Comparison of ENCODE assay signal across 17 cellular contexts in genomic region chr16:868386-868755, GRCh38.
A peak's percentile ranks its signal among the peaks of the same experiment; 100 is the strongest.
DNase-seq lines count a peak whose midpoint lies in the region; ATAC-seq, FAIRE-seq and TF ChIP-seq lines count a peak whose summit lies in the region.
"Had no signal": no experiment of that assay in that cellular context is flagged by ENCODE, and none has a peak within 500 bp of the region (broad histone marks: within the 10 kb centered on the region; RNA-seq: fewer than 3 reads in every experiment).

No MANE protein-coding gene starts in this region.

- H3K79me1 ChIP-seq in neuronal stem cell (ENCODE audit: low read depth, low read length) = peaks cover 5% of the 10 kb centered on the region

- TF ChIP-seq CTCF in right atrium auricular region (IDR thresholded peaks at IDR 0.05) (no peak), chondrocyte (IDR thresholded peaks at IDR 0.05) (no peak)

- no peak overlapping the region for H3K4me2 ChIP-seq in neuronal stem cell (ENCODE audit: insufficient read depth, low read length, poor library complexity, severe bottlenecking)

- H3K18ac ChIP-seq in neuronal stem cell (ENCODE audit: low read length) = peak overlapping the region; percentile 34

- H2AK5ac ChIP-seq in neuronal stem cell (ENCODE audit: low read depth, low read length) = no peak overlapping the region

- H2BK120ac ChIP-seq in neuronal stem cell (ENCODE audit: low read depth, low read length) = no peak overlapping the region

- H3K27ac ChIP-seq in right atrium auricular region (no peak overlapping the region), neuronal stem cell (replicated peaks; ENCODE audit: low read length) (no peak overlapping the region)
- H3K27ac ChIP-seq in CD4-positive, alpha-beta memory T cell (ENCODE audit: low read depth, low read length) = no peak overlapping the region
- H3K27ac ChIP-seq: C4-2B had no signal

- H3K4me1 ChIP-seq in right atrium auricular region (no peaks in the 10 kb centered on the region), neuronal stem cell (ENCODE audit: control insufficient read depth in 2 of 2, insufficient read depth in 1 of 2, low read depth in 1 of 2, low read length in 2 of 2) (no peaks in the 10 kb centered on the region)
- H3K4me1 ChIP-seq in CD4-positive, alpha-beta memory T cell (ENCODE audit: insufficient read depth, low read length) = no peaks in the 10 kb centered on the region
- H3K4me1 ChIP-seq: Caco-2, HAP-1 had no signal

- H3K27ac Mint-ChIP-seq in chondrocyte (ENCODE audit: unreplicated experiment) = no peak overlapping the region
- H3K27ac Mint-ChIP-seq in CD4-positive, alpha-beta memory T cell = no peak overlapping the region
- H3K27ac Mint-ChIP-seq: B cell; CD8-positive, alpha-beta T cell had no signal

- H3K27me3 ChIP-seq in right atrium auricular region (no peaks in the 10 kb centered on the region), neuronal stem cell (ENCODE audit: control insufficient read depth in 3 of 3, insufficient read depth in 3 of 3, low read depth in 1 of 3, low read length in 3 of 3) (no peaks in the 10 kb centered on the region)
- H3K27me3 ChIP-seq in CD4-positive, alpha-beta memory T cell (ENCODE audit: insufficient read depth, low read length) = no peaks in the 10 kb centered on the region

- no peak overlapping the region for H2BK15ac ChIP-seq in neuronal stem cell (ENCODE audit: low read length)

- H3K27me3 Mint-ChIP-seq in chondrocyte (ENCODE audit: low read depth) = no peaks in the 10 kb centered on the region
- H3K27me3 Mint-ChIP-seq in CD4-positive, alpha-beta memory T cell = no peaks in the 10 kb centered on the region
- H3K27me3 Mint-ChIP-seq: B cell had no signal

- no peaks in the 10 kb centered on the region for H3K4me1 Mint-ChIP-seq in chondrocyte (ENCODE audit: low read depth)
- no peaks in the 10 kb centered on the region for H3K4me1 Mint-ChIP-seq in CD4-positive, alpha-beta memory T cell

- no peak for ATAC-seq in left ventricle myocardium superior
- ATAC-seq: CD8-positive, alpha-beta T cell had no signal

- no peak for FAIRE-seq in urothelium cell line (lab: Jason Lieb, UNC)
- FAIRE-seq: A204.1, GM12892 had no signal

- H4K8ac ChIP-seq in neuronal stem cell (ENCODE audit: low read depth, low read length) = peak overlapping the region; percentile 32

- peak; percentile 10 for DNase-seq in left ventricle myocardium superior
- no peak for DNase-seq in right atrium auricular region (ENCODE audit: low spot score)
- peak; percentile 77 for DNase-seq in chondrocyte (ENCODE audit: low spot score)
- no peak for DNase-seq in neuronal stem cell (ENCODE audit: low spot score)
- DNase-seq in urothelium cell line (ENCODE audit: low spot score) = no peak
- no peak for DNase-seq in CD4-positive, alpha-beta memory T cell
- DNase-seq in NCI-H187 (lab: John Stamatoyannopoulos, UW) = no peak
- DNase-seq: Caco-2; CD8-positive, alpha-beta T cell; DND-41; GDM1; GOT3 had no signal

- H3K36me3 ChIP-seq in right atrium auricular region (no peaks in the 10 kb centered on the region), neuronal stem cell (replicated peaks in 1 of 2; ENCODE audit: control insufficient read depth in 2 of 2, insufficient read depth in 2 of 2, low read length in 2 of 2) (no peaks in the 10 kb centered on the region)
- H3K36me3 ChIP-seq in CD4-positive, alpha-beta memory T cell (ENCODE audit: insufficient read depth, low read length) = no peaks in the 10 kb centered on the region
- H3K36me3 ChIP-seq: HAP-1 had no signal

- intact Hi-C loops in left ventricle myocardium superior (cut with micrococcal nuclease) = no loop called here
- intact Hi-C loops in CD4-positive, alpha-beta memory T cell (cut with micrococcal nuclease) = no loop called here

- H3K4me3 ChIP-seq in right atrium auricular region (no peak overlapping the region), neuronal stem cell (ENCODE audit: low read length in 2 of 2) (no peak overlapping the region)
- H3K4me3 ChIP-seq in CD4-positive, alpha-beta memory T cell (ENCODE audit: low read length in 2 of 2) = no peak overlapping the region
- H3K4me3 ChIP-seq: HAP-1 had no signal

- H3K4me3 Mint-ChIP-seq in chondrocyte (ENCODE audit: unreplicated experiment) = no peak overlapping the region
- H3K4me3 Mint-ChIP-seq in CD4-positive, alpha-beta memory T cell = no peak overlapping the region
- H3K4me3 Mint-ChIP-seq: B cell; CD8-positive, alpha-beta T cell had no signal

- H3K9ac ChIP-seq in neuronal stem cell (ENCODE audit: low read depth, low read length, poor library complexity) = no peak overlapping the region

- peaks cover 13% of the 10 kb centered on the region for H3K36me3 Mint-ChIP-seq in chondrocyte (ENCODE audit: low read depth)
- peaks cover 7 to 11% of the 10 kb centered on the region in 2 donors for H3K36me3 Mint-ChIP-seq in CD4-positive, alpha-beta memory T cell

- no peak overlapping the region for H4K91ac ChIP-seq in neuronal stem cell (ENCODE audit: low read depth, low read length, poor library complexity)

- CTCF ChIA-PET in CD4-positive, alpha-beta memory T cell (lab: Charles Lee; ENCODE audit: partially characterized antibody) = no interaction called here

- peak overlapping the region; percentile 0 for H3K14ac ChIP-seq in neuronal stem cell (ENCODE audit: low read length)

- no CpG with 5 or more reads among the region's 6 CpGs for WGBS in neuronal stem cell (ENCODE audit: extremely low coverage in 2 of 2, insufficient read length in 2 of 2, insufficient replicate concordance in 1 of 2), 2 donors

- H2BK12ac ChIP-seq in neuronal stem cell (ENCODE audit: low read length) = no peak overlapping the region

- H3K23ac ChIP-seq in neuronal stem cell (ENCODE audit: low read depth, low read length, poor library complexity) = peak overlapping the region; percentile 49

- no peak overlapping the region for H2AFZ ChIP-seq in neuronal stem cell (ENCODE audit: low read length)

- POLR2A ChIA-PET in CD4-positive, alpha-beta memory T cell (lab: Charles Lee; ENCODE audit: partially characterized antibody) = no interaction called here

- no peaks in the 10 kb centered on the region for H3K9me3 ChIP-seq in right atrium auricular region
- peaks cover 0 to 2% of the 10 kb centered on the region in 2 donors for H3K9me3 ChIP-seq in neuronal stem cell (replicated peaks in 1 of 2; ENCODE audit: control insufficient read depth in 2 of 2, insufficient read depth in 1 of 2, low read depth in 1 of 2, low read length in 2 of 2)
- H3K9me3 ChIP-seq in CD4-positive, alpha-beta memory T cell (ENCODE audit: control insufficient read depth in 1 of 2, low read length in 2 of 2) = no peaks in the 10 kb centered on the region
- H3K9me3 ChIP-seq: Caco-2, HAP-1 had no signal

- no peak overlapping the region for H2BK5ac ChIP-seq in neuronal stem cell (ENCODE audit: low read length)

- no peak overlapping the region for H3K4ac ChIP-seq in neuronal stem cell (ENCODE audit: low read length)

- H3K9me3 Mint-ChIP-seq in chondrocyte (ENCODE audit: low read depth) = no peaks in the 10 kb centered on the region
- peaks cover 0 to 9% (median under 1%) of the 10 kb centered on the region in 8 donors for H3K9me3 Mint-ChIP-seq in CD4-positive, alpha-beta memory T cell

Comparison
In these comparisons a context has a peak if more than half of its experiments do, and no peak if none do; other contexts are left out.
1. DNase-seq: peak in left ventricle myocardium superior (single experiment) and chondrocyte (single experiment); none in right atrium auricular region (single experiment), neuronal stem cell (single experiment), urothelium cell line (single experiment), CD4-positive, alpha-beta memory T cell (0 of 5) and NCI-H187 (0 of 2).